ENCODE assay signal across 5 cellular contexts in genomic region chr12:102351326-102351725, GRCh38.
"Had no signal": no experiment of that assay in that cellular context is flagged by ENCODE, and none has a peak within 500 bp of the region (broad histone marks: within the 10 kb centered on the region; RNA-seq: fewer than 3 reads in every experiment).

No MANE protein-coding gene starts in this region.

- H3K4me3 ChIP-seq: GM23338, K562 had no signal

- DNase-seq: H9, HCEC 1CT, IMR-90 had no signal

- H2AFZ ChIP-seq: GM23338 had no signal

- H3K4me2 ChIP-seq: GM23338 had no signal

- ATAC-seq: GM23338, K562 had no signal
